26 cellular contexts compared by ENCODE assay signal in the genomic region with DNA sequence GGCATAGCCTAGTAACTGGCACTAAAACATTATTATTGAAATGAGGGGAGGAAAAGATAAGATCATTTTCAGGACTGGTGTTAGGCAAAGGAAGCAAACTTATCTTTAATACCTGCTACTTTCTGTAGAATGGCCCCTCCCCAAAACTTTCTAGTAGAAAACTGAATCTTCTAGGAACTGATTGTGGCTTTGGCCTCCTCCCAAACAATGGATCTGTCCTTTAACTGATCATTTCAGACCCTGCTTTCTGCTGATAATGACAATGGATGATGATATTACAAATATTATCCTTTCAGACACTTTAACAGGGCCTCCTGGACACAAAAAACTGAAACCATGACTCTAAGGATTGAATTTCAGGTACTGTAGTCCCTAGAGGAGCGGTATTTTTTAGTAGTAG.
"Had no signal": no experiment of that assay in that cellular context is flagged by ENCODE, and none has a peak within 500 bp of the region (broad histone marks: within the 10 kb centered on the region; RNA-seq: fewer than 3 reads in every experiment).

No MANE protein-coding gene starts in this region.

- ATAC-seq: activated naive CD4-positive, alpha-beta T cell treated with anti-CD3 and anti-CD28 coated beads, Interleukin-2, amount 50 U/mL, for 72 hours; SK-N-SH treated with all-trans-retinoic acid at 6 μM for 48 hours had no signal

- H3K9me3 Mint-ChIP-seq: activated B cell treated with CpG ODN at 0.5 μM for 24 hours; activated CD4-positive, alpha-beta memory T cell treated with anti-CD3 and anti-CD28 coated beads, Interleukin-2, amount 10 ng/mL, durations not matched to agents 7 days and 5 days; activated CD4-positive, alpha-beta T cell treated with anti-CD3 and anti-CD28 coated beads, Interleukin-2, amount 10 ng/mL, durations not matched to agents 7 days and 5 days; activated naive CD4-positive, alpha-beta T cell treated with anti-CD3 and anti-CD28 coated beads, Interleukin-2, amount 50 U/mL, for 72 hours; T-helper 1 cell treated with Interleukin-12 subunit alpha and Interleukin-12 subunit beta and Interleukin-4 antibody, amounts not matched to agents 30 μg/mL and 1 μg/mL, for 36 hours had no signal

- H3K27me3 Mint-ChIP-seq: activated B cell treated with CpG ODN at 0.5 μM for 24 hours; activated CD4-positive, alpha-beta memory T cell treated with anti-CD3 and anti-CD28 coated beads, Interleukin-2, amount 10 ng/mL, durations not matched to agents 7 days and 5 days; activated CD4-positive, alpha-beta T cell treated with anti-CD3 and anti-CD28 coated beads, Interleukin-2, amount 10 ng/mL, durations not matched to agents 7 days and 5 days had no signal

- H3K27ac Mint-ChIP-seq: activated B cell treated with CpG ODN at 0.5 μM for 24 hours; activated CD4-positive, alpha-beta memory T cell treated with anti-CD3 and anti-CD28 coated beads, Interleukin-2, amount 10 ng/mL, durations not matched to agents 7 days and 5 days; activated CD4-positive, alpha-beta T cell treated with anti-CD3 and anti-CD28 coated beads, Interleukin-2, amount 10 ng/mL, durations not matched to agents 7 days and 5 days; activated naive CD4-positive, alpha-beta T cell treated with anti-CD3 and anti-CD28 coated beads, Interleukin-2, amount 50 U/mL, for 72 hours; T-helper 1 cell treated with Interleukin-12 subunit alpha and Interleukin-12 subunit beta and Interleukin-4 antibody, amounts not matched to agents 30 μg/mL and 1 μg/mL, for 36 hours had no signal

- DNase-seq: activated B cell treated with CpG ODN at 0.5 μM for 24 hours; activated CD4-positive, alpha-beta memory T cell treated with anti-CD3 and anti-CD28 coated beads, Interleukin-2, amount 10 ng/mL, durations not matched to agents 7 days and 5 days; activated CD4-positive, alpha-beta T cell treated with anti-CD3 and anti-CD28 coated beads for 1 hour; activated CD4-positive, alpha-beta T cell treated with anti-CD3 and anti-CD28 coated beads, Interleukin-2, amount 10 ng/mL, durations not matched to agents 7 days and 5 days; activated T-cell treated with anti-CD3 and anti-CD28 coated beads for 4 hours; brain microvascular endothelial cell; colonic mucosa; MG63; MV-4-11; NCI-H1092 treated with DMSO at 0.1 percent for 48 hours; NCI-H1417 treated with DMSO at 0.1 percent for 48 hours; NCI-H1694; NCI-H2029; NCI-H2107; NCI-H2171 treated with DMSO at 0.1 percent for 48 hours; NCI-H345; NCI-H510A; NCI-H69; NK-92 treated with Interleukin-12 subunit alpha and Interleukin-12 subunit beta, amount 100 ng/mL, for 24 hours; Peyer's patch; Right ventricle myocardium superior; SJCRH30; SW 1271 had no signal

- H3K4me1 Mint-ChIP-seq: activated B cell treated with CpG ODN at 0.5 μM for 24 hours had no signal

- H3K4me3 Mint-ChIP-seq: activated B cell treated with CpG ODN at 0.5 μM for 24 hours; activated CD4-positive, alpha-beta memory T cell treated with anti-CD3 and anti-CD28 coated beads, Interleukin-2, amount 10 ng/mL, durations not matched to agents 7 days and 5 days; activated CD4-positive, alpha-beta T cell treated with anti-CD3 and anti-CD28 coated beads, Interleukin-2, amount 10 ng/mL, durations not matched to agents 7 days and 5 days; T-helper 1 cell treated with Interleukin-12 subunit alpha and Interleukin-12 subunit beta and Interleukin-4 antibody, amounts not matched to agents 30 μg/mL and 1 μg/mL, for 36 hours had no signal
